Comparison of ENCODE assay signal across 8 cellular contexts in the genomic region with DNA sequence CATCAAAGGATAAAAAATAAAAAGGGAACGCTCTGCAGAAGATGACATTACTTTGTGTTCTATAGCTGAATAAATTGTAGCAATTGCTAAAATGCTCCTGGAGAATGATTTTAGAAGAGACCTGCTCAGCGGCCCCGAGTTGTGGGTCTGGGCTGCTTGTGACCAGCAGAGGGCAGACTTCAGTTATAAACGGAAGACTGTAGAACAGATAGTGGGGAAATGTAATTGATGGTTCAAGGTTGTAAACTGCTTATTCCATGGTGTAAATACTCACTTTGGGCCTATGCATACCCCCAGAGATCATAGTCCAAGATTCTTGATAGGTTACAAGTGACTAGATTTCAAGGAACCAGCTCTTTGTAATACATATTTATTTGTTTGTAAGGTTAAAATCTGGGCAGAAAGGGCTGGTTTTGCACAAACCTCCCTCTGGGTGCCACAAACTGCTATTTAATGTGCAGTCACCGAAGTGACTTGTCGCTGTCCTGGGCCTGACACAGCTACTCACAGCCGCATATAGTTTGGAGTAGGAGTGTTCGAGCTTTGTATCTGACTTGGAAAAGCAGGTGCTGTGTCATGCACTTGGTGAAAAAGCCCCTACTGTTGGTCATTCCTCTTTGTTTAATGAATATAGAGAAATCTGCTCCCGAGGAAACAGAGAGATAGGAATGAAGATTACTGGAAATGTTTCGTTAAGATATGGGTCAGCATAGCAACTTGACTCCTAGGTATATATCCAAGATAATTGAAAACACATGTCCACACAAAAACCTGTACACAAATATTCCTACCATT. TPM values are rescaled to one million over a fixed set of nuclear protein-coding genes. Genes with fewer than 3 reads are reported as not detected.
A peak's percentile ranks its signal among the peaks of the same experiment; 100 is the strongest.
DNase-seq lines count a peak whose midpoint lies in the region; ATAC-seq and TF ChIP-seq lines count a peak whose summit lies in the region.

No MANE protein-coding gene starts in this region.

- no peaks in the 10 kb centered on the region for H3K9me3 ChIP-seq in DND-41 (ENCODE audit: insufficient read depth, low read length, severe bottlenecking)
- H3K9me3 ChIP-seq in GM23248 (ENCODE audit: low read depth): no peaks in the 10 kb centered on the region
- H3K9me3 ChIP-seq in MM.1S (replicated peaks; ENCODE audit: insufficient read depth, low read length): no peaks in the 10 kb centered on the region

- no peaks in the 10 kb centered on the region for H4K20me1 ChIP-seq in DND-41 (ENCODE audit: insufficient read depth, low read length)
- no peaks in the 10 kb centered on the region for H4K20me1 ChIP-seq in GM23248 (ENCODE audit: insufficient read depth)
- no peaks in the 10 kb centered on the region for H4K20me1 ChIP-seq in MM.1S (ENCODE audit: insufficient read depth, low read length)

- H3K27me3 ChIP-seq in DND-41 (ENCODE audit: insufficient read depth, low read length, poor library complexity) (peaks cover 20% of the 10 kb centered on the region), GM23248 (replicated peaks; ENCODE audit: insufficient read depth) (no peaks in the 10 kb centered on the region), MM.1S (replicated peaks; ENCODE audit: insufficient read depth, low read length) (no peaks in the 10 kb centered on the region)

- H3F3A ChIP-seq in GM23248 (ENCODE audit: insufficient read depth) (peaks cover 10% of the 10 kb centered on the region), MM.1S (ENCODE audit: insufficient read depth, low read length) (0 out of 2 replicates have a peak, but pooled peaks cover 3% of the 10 kb centered on the region)

- in situ Hi-C loops in GM23248 (cut with MboI): loop anchor here (10.0 kb wide), 1 partner anchor 233 kb away; no protein-coding TSS in a partner anchor

- no peak overlapping the region for H3K27ac ChIP-seq in DND-41 (ENCODE audit: low read length)
- peak overlapping the region; percentile 6; the same call in 1 of the 2 replicates for H3K27ac ChIP-seq in GM23248
- no peak overlapping the region for H3K27ac ChIP-seq in MM.1S (ENCODE audit: low read length)

- H3K4me3 ChIP-seq in DND-41 (ENCODE audit: low read depth in 1 of 2, low read length in 2 of 2): no peak overlapping the region
- no peak overlapping the region for H3K4me3 ChIP-seq in GM23248
- H3K4me3 ChIP-seq in MM.1S (ENCODE audit: low read length): no peak overlapping the region

- H3K4me1 ChIP-seq in DND-41 (ENCODE audit: insufficient read depth, low read length): peaks cover 17% of the 10 kb centered on the region
- H3K4me1 ChIP-seq in GM23248 (ENCODE audit: insufficient read depth): peaks cover 21% of the 10 kb centered on the region
- no peaks in the 10 kb centered on the region; the same call in 1 of the 2 replicates for H3K4me1 ChIP-seq in MM.1S (ENCODE audit: low read length)

- H3K4me3 Mint-ChIP-seq in progenitor cell of endocrine pancreas (ENCODE audit: low read depth): no peak overlapping the region

- 29% methylated on average over 10 of the region's 10 CpGs for WGBS in GM23248 (ENCODE audit: low coverage in 1 of 2, low lambda C conversion rate in 2 of 2, missing lambda C conversion rate in 2 of 2), 2 experiments

- H3K36me3 ChIP-seq in DND-41 (ENCODE audit: insufficient read depth, low read length) (no peaks in the 10 kb centered on the region), GM23248 (ENCODE audit: low read depth) (no peaks in the 10 kb centered on the region), MM.1S (replicated peaks; ENCODE audit: insufficient read depth, low read length) (no peaks in the 10 kb centered on the region)

- no peak overlapping the region for H3K9ac ChIP-seq in DND-41 (ENCODE audit: low read depth, low read length)
- H3K9ac ChIP-seq in GM23248: no peak overlapping the region
- no peak overlapping the region for H3K9ac ChIP-seq in MM.1S (ENCODE audit: low read length)

- H3K27me3 Mint-ChIP-seq in progenitor cell of endocrine pancreas: peaks cover 2% of the 10 kb centered on the region

- H3K4me1 Mint-ChIP-seq in progenitor cell of endocrine pancreas (ENCODE audit: low read depth): peaks cover 13% of the 10 kb centered on the region

- peak; percentile 68 for DNase-seq in DND-41
- DNase-seq in GM23248: peak; percentile 84
- peak; percentile 66 for DNase-seq in MM.1S
- peak; percentile 74 for DNase-seq in SK-N-DZ (ENCODE audit: low spot score)
- DNase-seq in activated naive CD4-positive, alpha-beta T cell treated with Interleukin-2 at 50 U/mL for 16 hours: peak; percentile 72
- DNase-seq in glomerular visceral epithelial cell (ENCODE audit: extremely low spot score): peak; percentile 68
- peak; percentile 40 for DNase-seq in progenitor cell of endocrine pancreas (ENCODE audit: low spot score, unreplicated experiment)

- H3K79me2 ChIP-seq in DND-41 (ENCODE audit: insufficient read depth, low read length): no peaks in the 10 kb centered on the region
- peaks cover 9% of the 10 kb centered on the region; the same call in 1 of the 2 replicates for H3K79me2 ChIP-seq in GM23248 (ENCODE audit: insufficient read depth)
- no peaks in the 10 kb centered on the region for H3K79me2 ChIP-seq in MM.1S (ENCODE audit: low read length)

- H3K36me3 Mint-ChIP-seq in progenitor cell of endocrine pancreas (ENCODE audit: insufficient read depth): no peaks in the 10 kb centered on the region

- H3K9me2 ChIP-seq in GM23248 (ENCODE audit: insufficient read depth) (no peaks in the 10 kb centered on the region), MM.1S (replicated peaks; ENCODE audit: insufficient read depth, low read length) (no peaks in the 10 kb centered on the region)

- ATAC-seq in DND-41 (ENCODE audit: insufficient read depth, low read depth) (peak; percentile 84), HG03196 (IDR thresholded peaks at IDR 0.05; ENCODE audit: unreplicated experiment) (no peak)

- H3K9me3 Mint-ChIP-seq in progenitor cell of endocrine pancreas (ENCODE audit: low read depth): no peaks in the 10 kb centered on the region

- H3K27ac Mint-ChIP-seq in progenitor cell of endocrine pancreas: peak overlapping the region; percentile 15

- peak; percentile 91 for TF ChIP-seq CTCF in DND-41 (IDR thresholded peaks at IDR 0.05; ENCODE audit: borderline replicate concordance, extremely low read depth, low read length, poor library complexity, severe bottlenecking)
- peak; percentile 85 for TF ChIP-seq CTCF in MM.1S (IDR thresholded peaks at IDR 0.05; ENCODE audit: low read length)
- TF ChIP-seq CTCF in progenitor cell of endocrine pancreas (IDR thresholded peaks at IDR 0.05; ENCODE audit: unreplicated experiment): peak; percentile 90

- H2AFZ ChIP-seq in DND-41 (ENCODE audit: low read depth, low read length) (peak overlapping the region; percentile 27; the same call in 1 of the 2 replicates), GM23248 (0 out of 2 replicates have a peak overlapping the region, but pooled peaks have one; percentile 1), MM.1S (ENCODE audit: low read length) (no peak overlapping the region)

- H3K4me2 ChIP-seq in DND-41 (ENCODE audit: insufficient read depth, low read length): no peak overlapping the region
- H3K4me2 ChIP-seq in GM23248 (ENCODE audit: unreplicated experiment): peak overlapping the region; percentile 7
- H3K4me2 ChIP-seq in MM.1S (ENCODE audit: low read depth, low read length): no peak overlapping the region

RNA-seq across cellular contexts. Expression of gene NDUFB4, which starts 34.7 kb away (rescaled TPM):
- 32.9 and 105 TPM in 2 replicates for total RNA-seq in GM23248 (2014; rRNA removed; shearing (Covaris generic))
- polyA plus RNA-seq in GM23248 (2016; fragmentation: Nextera tagmentation; extraction: Ambion mirVana): 246 and 250 TPM in 2 replicates
- 123 and 141 TPM in 2 replicates for polyA plus RNA-seq in SK-N-DZ (2014; cell fraction: cytosol; rRNA removed)
- polyA plus RNA-seq in SK-N-DZ (2014; cell fraction: nucleus; rRNA removed): 116 and 119 TPM in 2 replicates
- 162 and 165 TPM in 2 replicates for total RNA-seq in progenitor cell of endocrine pancreas
